ENCODE assay signal across 1 cellular context in the genomic region with DNA sequence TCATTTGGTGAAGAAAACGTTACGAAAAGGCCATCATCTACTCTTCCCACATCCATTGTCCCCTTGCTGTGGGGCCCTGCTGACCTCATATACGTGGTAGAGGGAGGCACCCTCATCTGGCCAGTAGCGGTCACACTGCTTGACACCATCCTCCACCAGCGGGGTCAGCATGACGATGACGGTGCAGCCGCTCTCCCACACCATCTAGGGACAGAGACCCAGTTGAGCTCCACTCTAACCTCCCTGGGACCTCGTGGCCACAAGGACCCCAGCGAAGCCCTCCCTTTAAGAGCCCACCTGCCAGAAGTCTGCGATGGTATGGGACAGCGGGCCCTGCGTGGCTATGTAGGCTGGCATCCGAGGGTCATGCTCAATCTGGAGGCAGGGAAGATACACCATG.
A peak's percentile ranks its signal among the peaks of the same experiment; 100 is the strongest.
TF ChIP-seq lines count a peak whose summit lies in the region.

No MANE protein-coding gene starts in this region.

TF ChIP-seq in K562, 482 proteins besides CTCF, POLR2A, EP300 and RAD21 (continued from another document and continues in another):
- TF ChIP-seq, protein P1, sequence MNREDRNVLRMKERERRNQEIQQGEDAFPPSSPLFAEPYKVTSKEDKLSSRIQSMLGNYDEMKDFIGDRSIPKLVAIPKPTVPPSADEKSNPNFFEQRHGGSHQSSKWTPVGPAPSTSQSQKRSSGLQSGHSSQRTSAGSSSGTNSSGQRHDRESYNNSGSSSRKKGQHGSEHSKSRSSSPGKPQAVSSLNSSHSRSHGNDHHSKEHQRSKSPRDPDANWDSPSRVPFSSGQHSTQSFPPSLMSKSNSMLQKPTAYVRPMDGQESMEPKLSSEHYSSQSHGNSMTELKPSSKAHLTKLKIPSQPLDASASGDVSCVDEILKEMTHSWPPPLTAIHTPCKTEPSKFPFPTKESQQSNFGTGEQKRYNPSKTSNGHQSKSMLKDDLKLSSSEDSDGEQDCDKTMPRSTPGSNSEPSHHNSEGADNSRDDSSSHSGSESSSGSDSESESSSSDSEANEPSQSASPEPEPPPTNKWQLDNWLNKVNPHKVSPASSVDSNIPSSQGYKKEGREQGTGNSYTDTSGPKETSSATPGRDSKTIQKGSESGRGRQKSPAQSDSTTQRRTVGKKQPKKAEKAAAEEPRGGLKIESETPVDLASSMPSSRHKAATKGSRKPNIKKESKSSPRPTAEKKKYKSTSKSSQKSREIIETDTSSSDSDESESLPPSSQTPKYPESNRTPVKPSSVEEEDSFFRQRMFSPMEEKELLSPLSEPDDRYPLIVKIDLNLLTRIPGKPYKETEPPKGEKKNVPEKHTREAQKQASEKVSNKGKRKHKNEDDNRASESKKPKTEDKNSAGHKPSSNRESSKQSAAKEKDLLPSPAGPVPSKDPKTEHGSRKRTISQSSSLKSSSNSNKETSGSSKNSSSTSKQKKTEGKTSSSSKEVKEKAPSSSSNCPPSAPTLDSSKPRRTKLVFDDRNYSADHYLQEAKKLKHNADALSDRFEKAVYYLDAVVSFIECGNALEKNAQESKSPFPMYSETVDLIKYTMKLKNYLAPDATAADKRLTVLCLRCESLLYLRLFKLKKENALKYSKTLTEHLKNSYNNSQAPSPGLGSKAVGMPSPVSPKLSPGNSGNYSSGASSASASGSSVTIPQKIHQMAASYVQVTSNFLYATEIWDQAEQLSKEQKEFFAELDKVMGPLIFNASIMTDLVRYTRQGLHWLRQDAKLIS (CRISPR knock-in tag; IDR thresholded peaks at IDR 0.05), result no peak
- TF ChIP-seq TFAM (CRISPR knock-in tag; conservative IDR thresholded peaks at IDR 0.05) (no peak), HCFC1 (IDR thresholded peaks at IDR 0.05; ENCODE audit: low read depth, low read length) (no peak), MCM7 (IDR thresholded peaks at IDR 0.05) (no peak), ILF3 (IDR thresholded peaks at IDR 0.05; ENCODE audit: borderline replicate concordance) (no peak), FOXK1 (CRISPR knock-in tag; IDR thresholded peaks at IDR 0.05; ENCODE audit: borderline replicate concordance) (no peak), HDGF (IDR thresholded peaks at IDR 0.05) (no peak), RBFOX2 (IDR thresholded peaks at IDR 0.05; ENCODE audit: low read depth, low read length) (peak; percentile 13; the same call in 1 of the 2 replicates), NFE2 (IDR thresholded peaks at IDR 0.05; ENCODE audit: low read depth) (peak; percentile 65), DDX20 (tag; IDR thresholded peaks at IDR 0.05; ENCODE audit: low read depth) (no peak), HDAC6 (IDR thresholded peaks at IDR 0.05; ENCODE audit: low read depth, low read length) (no peak), NUFIP1 (IDR thresholded peaks at IDR 0.05; ENCODE audit: partially characterized antibody) (no peak), NR2C1 (IDR thresholded peaks at IDR 0.05) (peak; percentile 18; the same call in 1 of the 2 replicates), NR2C1 (tag; IDR thresholded peaks at IDR 0.05) (peak; percentile 34; the same call in 1 of the 2 replicates), CREM (IDR thresholded peaks at IDR 0.05; ENCODE audit: low read depth) (peak; percentile 79), ZNF384 (IDR thresholded peaks at IDR 0.05; ENCODE audit: low read depth, low read length) (no peak), CEBPG (CRISPR knock-in tag; IDR thresholded peaks at IDR 0.05) (no peak), CEBPG (tag; conservative IDR thresholded peaks at IDR 0.05 in 1 of 2, IDR thresholded peaks at IDR 0.05 in 1 of 2) (no peak), ZBTB7A (IDR thresholded peaks at IDR 0.05; ENCODE audit: borderline replicate concordance, control insufficient read depth, low read depth, low read length) (peak; percentile 53; the same call in 1 of the 2 replicates), CSDE1 (IDR thresholded peaks at IDR 0.05) (no peak), ZNF134 (CRISPR knock-in tag; conservative IDR thresholded peaks at IDR 0.05) (no peak), CREB1 (IDR thresholded peaks at IDR 0.05) (peak; percentile 31; the same call in 1 of the 2 replicates), CREB1 (CRISPR knock-in tag; IDR thresholded peaks at IDR 0.05) (no peak; the same call in 1 of the 2 replicates), HNRNPL (IDR thresholded peaks at IDR 0.05; ENCODE audit: low read depth, low read length) (no peak), MIER1 (IDR thresholded peaks at IDR 0.05; ENCODE audit: low read depth) (no peak)
- TF ChIP-seq, protein P2, sequence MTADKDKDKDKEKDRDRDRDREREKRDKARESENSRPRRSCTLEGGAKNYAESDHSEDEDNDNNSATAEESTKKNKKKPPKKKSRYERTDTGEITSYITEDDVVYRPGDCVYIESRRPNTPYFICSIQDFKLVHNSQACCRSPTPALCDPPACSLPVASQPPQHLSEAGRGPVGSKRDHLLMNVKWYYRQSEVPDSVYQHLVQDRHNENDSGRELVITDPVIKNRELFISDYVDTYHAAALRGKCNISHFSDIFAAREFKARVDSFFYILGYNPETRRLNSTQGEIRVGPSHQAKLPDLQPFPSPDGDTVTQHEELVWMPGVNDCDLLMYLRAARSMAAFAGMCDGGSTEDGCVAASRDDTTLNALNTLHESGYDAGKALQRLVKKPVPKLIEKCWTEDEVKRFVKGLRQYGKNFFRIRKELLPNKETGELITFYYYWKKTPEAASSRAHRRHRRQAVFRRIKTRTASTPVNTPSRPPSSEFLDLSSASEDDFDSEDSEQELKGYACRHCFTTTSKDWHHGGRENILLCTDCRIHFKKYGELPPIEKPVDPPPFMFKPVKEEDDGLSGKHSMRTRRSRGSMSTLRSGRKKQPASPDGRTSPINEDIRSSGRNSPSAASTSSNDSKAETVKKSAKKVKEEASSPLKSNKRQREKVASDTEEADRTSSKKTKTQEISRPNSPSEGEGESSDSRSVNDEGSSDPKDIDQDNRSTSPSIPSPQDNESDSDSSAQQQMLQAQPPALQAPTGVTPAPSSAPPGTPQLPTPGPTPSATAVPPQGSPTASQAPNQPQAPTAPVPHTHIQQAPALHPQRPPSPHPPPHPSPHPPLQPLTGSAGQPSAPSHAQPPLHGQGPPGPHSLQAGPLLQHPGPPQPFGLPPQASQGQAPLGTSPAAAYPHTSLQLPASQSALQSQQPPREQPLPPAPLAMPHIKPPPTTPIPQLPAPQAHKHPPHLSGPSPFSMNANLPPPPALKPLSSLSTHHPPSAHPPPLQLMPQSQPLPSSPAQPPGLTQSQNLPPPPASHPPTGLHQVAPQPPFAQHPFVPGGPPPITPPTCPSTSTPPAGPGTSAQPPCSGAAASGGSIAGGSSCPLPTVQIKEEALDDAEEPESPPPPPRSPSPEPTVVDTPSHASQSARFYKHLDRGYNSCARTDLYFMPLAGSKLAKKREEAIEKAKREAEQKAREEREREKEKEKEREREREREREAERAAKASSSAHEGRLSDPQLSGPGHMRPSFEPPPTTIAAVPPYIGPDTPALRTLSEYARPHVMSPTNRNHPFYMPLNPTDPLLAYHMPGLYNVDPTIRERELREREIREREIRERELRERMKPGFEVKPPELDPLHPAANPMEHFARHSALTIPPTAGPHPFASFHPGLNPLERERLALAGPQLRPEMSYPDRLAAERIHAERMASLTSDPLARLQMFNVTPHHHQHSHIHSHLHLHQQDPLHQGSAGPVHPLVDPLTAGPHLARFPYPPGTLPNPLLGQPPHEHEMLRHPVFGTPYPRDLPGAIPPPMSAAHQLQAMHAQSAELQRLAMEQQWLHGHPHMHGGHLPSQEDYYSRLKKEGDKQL (CRISPR knock-in tag; IDR thresholded peaks at IDR 0.05; ENCODE audit: borderline replicate concordance), result no peak
- TF ChIP-seq, protein P3, sequence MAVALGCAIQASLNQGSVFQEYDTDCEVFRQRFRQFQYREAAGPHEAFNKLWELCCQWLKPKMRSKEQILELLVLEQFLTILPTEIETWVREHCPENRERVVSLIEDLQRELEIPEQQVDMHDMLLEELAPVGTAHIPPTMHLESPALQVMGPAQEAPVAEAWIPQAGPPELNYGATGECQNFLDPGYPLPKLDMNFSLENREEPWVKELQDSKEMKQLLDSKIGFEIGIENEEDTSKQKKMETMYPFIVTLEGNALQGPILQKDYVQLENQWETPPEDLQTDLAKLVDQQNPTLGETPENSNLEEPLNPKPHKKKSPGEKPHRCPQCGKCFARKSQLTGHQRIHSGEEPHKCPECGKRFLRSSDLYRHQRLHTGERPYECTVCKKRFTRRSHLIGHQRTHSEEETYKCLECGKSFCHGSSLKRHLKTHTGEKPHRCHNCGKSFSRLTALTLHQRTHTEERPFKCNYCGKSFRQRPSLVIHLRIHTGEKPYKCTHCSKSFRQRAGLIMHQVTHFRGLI (CRISPR knock-in tag; IDR thresholded peaks at IDR 0.05), result no peak
- TF ChIP-seq, protein P4, sequence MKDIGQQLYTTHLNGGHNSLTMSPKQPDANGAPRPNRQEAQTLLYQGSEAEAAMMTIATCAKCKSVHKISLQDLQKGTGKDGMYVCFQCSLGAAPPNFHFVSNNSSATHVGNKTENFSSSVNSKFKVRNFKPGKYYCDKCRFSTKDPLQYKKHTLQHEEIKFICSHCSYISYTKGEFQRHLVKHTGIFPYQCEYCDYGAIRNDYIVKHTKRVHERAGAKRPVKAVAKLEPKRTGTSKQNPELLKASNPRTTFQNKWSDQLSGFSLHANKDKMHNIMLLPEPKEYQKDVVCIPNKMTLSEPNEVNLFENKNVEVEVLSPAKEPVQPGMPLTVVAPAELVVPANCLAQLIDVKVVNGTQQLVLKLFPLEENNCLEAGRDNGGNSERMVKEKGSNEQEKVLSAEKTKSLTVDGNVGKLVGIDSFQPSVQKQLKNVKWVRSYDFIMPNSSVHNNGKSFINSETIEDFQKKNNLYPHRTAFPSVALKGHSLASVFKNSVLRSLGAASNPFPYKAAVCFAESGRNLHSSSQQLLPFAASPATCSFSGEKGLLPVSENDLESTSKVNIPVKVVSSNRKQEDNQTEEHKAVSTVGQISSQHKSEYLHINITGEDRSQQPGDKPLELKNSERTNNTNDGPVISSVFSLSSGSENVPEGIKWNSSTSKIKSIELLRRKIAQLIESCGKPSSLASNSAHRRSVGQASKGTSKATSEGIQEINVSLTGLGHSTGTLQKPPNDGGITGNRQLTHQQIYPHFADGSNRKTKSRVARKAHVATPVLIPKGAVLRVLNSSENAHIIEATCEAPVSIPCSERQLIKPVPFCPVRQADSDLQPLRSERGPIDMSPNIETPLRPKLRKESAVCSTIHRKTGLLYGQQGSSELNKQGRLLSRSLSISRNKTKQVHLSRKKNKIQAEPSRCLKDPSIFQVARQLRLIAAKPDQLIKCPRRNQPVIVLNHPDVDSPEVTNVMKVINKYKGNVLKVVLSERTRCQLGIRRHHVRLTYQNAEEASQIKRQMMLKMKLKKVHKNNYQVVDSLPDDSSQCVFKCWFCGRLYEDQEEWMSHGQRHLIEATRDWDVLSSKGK (CRISPR knock-in tag; IDR thresholded peaks at IDR 0.05), result no peak
- TF ChIP-seq, protein P5, sequence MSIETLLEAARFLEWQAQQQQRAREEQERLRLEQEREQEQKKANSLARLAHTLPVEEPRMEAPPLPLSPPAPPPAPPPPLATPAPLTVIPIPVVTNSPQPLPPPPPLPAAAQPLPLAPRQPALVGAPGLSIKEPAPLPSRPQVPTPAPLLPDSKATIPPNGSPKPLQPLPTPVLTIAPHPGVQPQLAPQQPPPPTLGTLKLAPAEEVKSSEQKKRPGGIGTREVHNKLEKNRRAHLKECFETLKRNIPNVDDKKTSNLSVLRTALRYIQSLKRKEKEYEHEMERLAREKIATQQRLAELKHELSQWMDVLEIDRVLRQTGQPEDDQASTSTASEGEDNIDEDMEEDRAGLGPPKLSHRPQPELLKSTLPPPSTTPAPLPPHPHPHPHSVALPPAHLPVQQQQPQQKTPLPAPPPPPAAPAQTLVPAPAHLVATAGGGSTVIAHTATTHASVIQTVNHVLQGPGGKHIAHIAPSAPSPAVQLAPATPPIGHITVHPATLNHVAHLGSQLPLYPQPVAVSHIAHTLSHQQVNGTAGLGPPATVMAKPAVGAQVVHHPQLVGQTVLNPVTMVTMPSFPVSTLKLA (conservative IDR thresholded peaks at IDR 0.05), result no peak
- TF ChIP-seq, protein P6, sequence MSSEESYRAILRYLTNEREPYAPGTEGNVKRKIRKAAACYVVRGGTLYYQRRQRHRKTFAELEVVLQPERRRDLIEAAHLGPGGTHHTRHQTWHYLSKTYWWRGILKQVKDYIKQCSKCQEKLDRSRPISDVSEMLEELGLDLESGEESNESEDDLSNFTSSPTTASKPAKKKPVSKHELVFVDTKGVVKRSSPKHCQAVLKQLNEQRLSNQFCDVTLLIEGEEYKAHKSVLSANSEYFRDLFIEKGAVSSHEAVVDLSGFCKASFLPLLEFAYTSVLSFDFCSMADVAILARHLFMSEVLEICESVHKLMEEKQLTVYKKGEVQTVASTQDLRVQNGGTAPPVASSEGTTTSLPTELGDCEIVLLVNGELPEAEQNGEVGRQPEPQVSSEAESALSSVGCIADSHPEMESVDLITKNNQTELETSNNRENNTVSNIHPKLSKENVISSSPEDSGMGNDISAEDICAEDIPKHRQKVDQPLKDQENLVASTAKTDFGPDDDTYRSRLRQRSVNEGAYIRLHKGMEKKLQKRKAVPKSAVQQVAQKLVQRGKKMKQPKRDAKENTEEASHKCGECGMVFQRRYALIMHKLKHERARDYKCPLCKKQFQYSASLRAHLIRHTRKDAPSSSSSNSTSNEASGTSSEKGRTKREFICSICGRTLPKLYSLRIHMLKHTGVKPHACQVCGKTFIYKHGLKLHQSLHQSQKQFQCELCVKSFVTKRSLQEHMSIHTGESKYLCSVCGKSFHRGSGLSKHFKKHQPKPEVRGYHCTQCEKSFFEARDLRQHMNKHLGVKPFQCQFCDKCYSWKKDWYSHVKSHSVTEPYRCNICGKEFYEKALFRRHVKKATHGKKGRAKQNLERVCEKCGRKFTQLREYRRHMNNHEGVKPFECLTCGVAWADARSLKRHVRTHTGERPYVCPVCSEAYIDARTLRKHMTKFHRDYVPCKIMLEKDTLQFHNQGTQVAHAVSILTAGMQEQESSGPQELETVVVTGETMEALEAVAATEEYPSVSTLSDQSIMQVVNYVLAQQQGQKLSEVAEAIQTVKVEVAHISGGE (CRISPR knock-in tag; IDR thresholded peaks at IDR 0.05), result no peak; a peak in 1 of 6 replicates
- TF ChIP-seq, protein P7, sequence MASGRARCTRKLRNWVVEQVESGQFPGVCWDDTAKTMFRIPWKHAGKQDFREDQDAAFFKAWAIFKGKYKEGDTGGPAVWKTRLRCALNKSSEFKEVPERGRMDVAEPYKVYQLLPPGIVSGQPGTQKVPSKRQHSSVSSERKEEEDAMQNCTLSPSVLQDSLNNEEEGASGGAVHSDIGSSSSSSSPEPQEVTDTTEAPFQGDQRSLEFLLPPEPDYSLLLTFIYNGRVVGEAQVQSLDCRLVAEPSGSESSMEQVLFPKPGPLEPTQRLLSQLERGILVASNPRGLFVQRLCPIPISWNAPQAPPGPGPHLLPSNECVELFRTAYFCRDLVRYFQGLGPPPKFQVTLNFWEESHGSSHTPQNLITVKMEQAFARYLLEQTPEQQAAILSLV (tag; IDR thresholded peaks at IDR 0.05), result no peak
- TF ChIP-seq, protein P8, sequence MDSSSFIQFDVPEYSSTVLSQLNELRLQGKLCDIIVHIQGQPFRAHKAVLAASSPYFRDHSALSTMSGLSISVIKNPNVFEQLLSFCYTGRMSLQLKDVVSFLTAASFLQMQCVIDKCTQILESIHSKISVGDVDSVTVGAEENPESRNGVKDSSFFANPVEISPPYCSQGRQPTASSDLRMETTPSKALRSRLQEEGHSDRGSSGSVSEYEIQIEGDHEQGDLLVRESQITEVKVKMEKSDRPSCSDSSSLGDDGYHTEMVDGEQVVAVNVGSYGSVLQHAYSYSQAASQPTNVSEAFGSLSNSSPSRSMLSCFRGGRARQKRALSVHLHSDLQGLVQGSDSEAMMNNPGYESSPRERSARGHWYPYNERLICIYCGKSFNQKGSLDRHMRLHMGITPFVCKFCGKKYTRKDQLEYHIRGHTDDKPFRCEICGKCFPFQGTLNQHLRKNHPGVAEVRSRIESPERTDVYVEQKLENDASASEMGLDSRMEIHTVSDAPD (CRISPR knock-in tag; IDR thresholded peaks at IDR 0.05), result no peak
- TF ChIP-seq, protein P9, sequence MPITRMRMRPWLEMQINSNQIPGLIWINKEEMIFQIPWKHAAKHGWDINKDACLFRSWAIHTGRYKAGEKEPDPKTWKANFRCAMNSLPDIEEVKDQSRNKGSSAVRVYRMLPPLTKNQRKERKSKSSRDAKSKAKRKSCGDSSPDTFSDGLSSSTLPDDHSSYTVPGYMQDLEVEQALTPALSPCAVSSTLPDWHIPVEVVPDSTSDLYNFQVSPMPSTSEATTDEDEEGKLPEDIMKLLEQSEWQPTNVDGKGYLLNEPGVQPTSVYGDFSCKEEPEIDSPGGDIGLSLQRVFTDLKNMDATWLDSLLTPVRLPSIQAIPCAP (CRISPR knock-in tag; IDR thresholded peaks at IDR 0.05; ENCODE audit: borderline replicate concordance), result no peak
